Comparison of ENCODE assay signal across 13 cellular contexts in the genomic region with DNA sequence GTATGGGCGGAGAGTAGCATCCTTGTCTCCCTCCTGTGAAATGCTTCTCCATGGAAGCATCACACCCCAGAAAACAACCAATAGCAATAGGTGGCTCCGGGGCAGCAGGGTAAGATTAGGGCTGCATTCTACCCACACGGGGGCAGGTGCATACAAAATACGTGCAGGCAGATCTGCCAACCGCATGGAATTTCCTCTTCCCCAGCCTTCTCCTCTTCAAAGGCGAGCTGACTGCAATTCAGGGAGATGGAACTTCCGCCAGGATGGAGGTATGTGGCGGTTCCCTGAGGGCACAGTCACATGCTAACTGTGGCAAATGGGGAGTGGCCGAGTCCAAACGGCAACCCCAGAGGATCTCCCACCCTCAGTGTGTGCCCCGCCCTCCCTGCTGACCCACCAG.
"Had no signal": no experiment of that assay in that cellular context is flagged by ENCODE, and none has a peak within 500 bp of the region (broad histone marks: within the 10 kb centered on the region; RNA-seq: fewer than 3 reads in every experiment).

No MANE protein-coding gene starts in this region.

- H3K4me1 ChIP-seq: colonic mucosa, right lobe of liver, SJSA1, upper lobe of left lung had no signal

- ATAC-seq: activated naive CD8-positive, alpha-beta T cell treated with anti-CD3 and anti-CD28 coated beads, Interleukin-2, amount 50 U/mL, for 24 hours; right lobe of liver; stimulated activated naive B cell treated with anti-CD40 and anti-IgM and Interleukin-4, amounts not matched to agents 10 μg/mL and 1 μg/mL and 100 μg/mL, for 72 hours; T-cell had no signal

- H3K36me3 ChIP-seq: colonic mucosa, right lobe of liver, SJSA1, upper lobe of left lung, WERI-Rb-1 had no signal

- DNase-seq: activated CD4-positive, alpha-beta T cell treated with anti-CD3 and anti-CD28 coated beads for 4 hours; activated naive CD4-positive, alpha-beta T cell; activated naive CD8-positive, alpha-beta T cell treated with anti-CD3 and anti-CD28 coated beads, Interleukin-2, amount 50 U/mL, for 24 hours; colonic mucosa; hippocampal formation; kidney; right lobe of liver; stimulated activated CD4-positive, alpha-beta T cell treated with anti-CD3 and anti-CD28 coated beads, Interleukin-2, amount 100 ng/mL, for 24 hours; stimulated activated naive B cell treated with anti-CD40 and anti-IgM and Interleukin-4, amounts not matched to agents 10 μg/mL and 1 μg/mL and 100 μg/mL, for 72 hours; T-cell; upper lobe of left lung; WERI-Rb-1 had no signal

- H3K4me3 ChIP-seq: colonic mucosa, right lobe of liver, SJSA1, upper lobe of left lung had no signal

- H3K27ac ChIP-seq: colonic mucosa, right lobe of liver, SJSA1, upper lobe of left lung, WERI-Rb-1 had no signal

- H3K27me3 ChIP-seq: colonic mucosa, right lobe of liver, SJSA1, upper lobe of left lung had no signal

- H3K9me3 ChIP-seq: colonic mucosa, right lobe of liver, SJSA1, upper lobe of left lung had no signal
